In the genomic region with DNA sequence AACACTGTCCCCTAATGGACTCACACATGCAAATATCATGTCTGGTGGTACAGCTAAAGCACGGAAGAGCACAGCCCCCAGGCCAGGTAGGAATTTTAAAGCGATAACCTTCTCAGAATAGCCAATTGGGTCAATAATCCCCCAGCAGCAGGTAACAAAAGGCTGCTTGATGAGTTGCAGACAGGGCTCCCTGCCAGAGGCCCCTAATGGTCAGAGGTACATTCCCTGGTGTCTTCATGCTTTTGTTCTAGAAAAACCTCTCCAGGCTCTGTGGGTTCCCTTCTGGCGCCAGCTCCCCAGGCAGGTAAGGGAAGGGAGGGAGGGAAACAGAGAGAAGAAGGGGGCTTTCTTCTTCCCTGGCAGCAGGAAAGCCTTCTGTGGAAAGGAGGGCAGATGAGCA, we compare ENCODE assay signal across 2 cellular contexts.
TF ChIP-seq lines count a peak whose summit lies in the region.

No MANE protein-coding gene starts in this region.

TF ChIP-seq in H1, 55 proteins besides CTCF, POLR2A, EP300 and RAD21:
- TF ChIP-seq HDAC2 (IDR thresholded peaks at IDR 0.05; ENCODE audit: borderline replicate concordance in 1 of 2, low read depth in 2 of 2, low read length in 2 of 2) (peak in 1 of 2 experiments; percentile 43; a peak in 1 of 4 replicates), BCL11A (IDR thresholded peaks at IDR 0.05; ENCODE audit: low read depth in 2 of 2, low read length in 2 of 2) (no peak), TCF12 (IDR thresholded peaks at IDR 0.05; ENCODE audit: low read depth, low read length) (no peak)

TF ChIP-seq in SK-N-SH, 30 proteins besides CTCF, POLR2A, EP300 and RAD21:
- TF ChIP-seq FOXM1 (IDR thresholded peaks at IDR 0.05; ENCODE audit: low read depth) (no peak), RFX5 (IDR thresholded peaks at IDR 0.05; ENCODE audit: low read length) (no peak), EZH2phosphoT487 (IDR thresholded peaks at IDR 0.05; ENCODE audit: borderline replicate concordance, low read depth) (no peak), TEAD4 (IDR thresholded peaks at IDR 0.05; ENCODE audit: borderline replicate concordance, insufficient read depth) (no peak), NFIC (IDR thresholded peaks at IDR 0.05; ENCODE audit: borderline replicate concordance) (no peak), USF2 (IDR thresholded peaks at IDR 0.05; ENCODE audit: borderline replicate concordance, low read depth, low read length) (no peak), GATA2 (CRISPR knock-in tag; IDR thresholded peaks at IDR 0.05) (no peak), CHD2 (IDR thresholded peaks at IDR 0.05; ENCODE audit: low read length, partially characterized antibody) (no peak), POLR2AphosphoS5 (IDR thresholded peaks at IDR 0.05; ENCODE audit: low read depth, low read length) (no peak), FOXJ3 (CRISPR knock-in tag; IDR thresholded peaks at IDR 0.05) (no peak)
- TF ChIP-seq, protein P1, sequence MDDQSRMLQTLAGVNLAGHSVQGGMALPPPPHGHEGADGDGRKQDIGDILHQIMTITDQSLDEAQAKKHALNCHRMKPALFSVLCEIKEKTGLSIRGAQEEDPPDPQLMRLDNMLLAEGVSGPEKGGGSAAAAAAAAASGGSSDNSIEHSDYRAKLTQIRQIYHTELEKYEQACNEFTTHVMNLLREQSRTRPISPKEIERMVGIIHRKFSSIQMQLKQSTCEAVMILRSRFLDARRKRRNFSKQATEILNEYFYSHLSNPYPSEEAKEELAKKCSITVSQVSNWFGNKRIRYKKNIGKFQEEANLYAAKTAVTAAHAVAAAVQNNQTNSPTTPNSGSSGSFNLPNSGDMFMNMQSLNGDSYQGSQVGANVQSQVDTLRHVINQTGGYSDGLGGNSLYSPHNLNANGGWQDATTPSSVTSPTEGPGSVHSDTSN (IDR thresholded peaks at IDR 0.05), result no peak
